In the genomic region with DNA sequence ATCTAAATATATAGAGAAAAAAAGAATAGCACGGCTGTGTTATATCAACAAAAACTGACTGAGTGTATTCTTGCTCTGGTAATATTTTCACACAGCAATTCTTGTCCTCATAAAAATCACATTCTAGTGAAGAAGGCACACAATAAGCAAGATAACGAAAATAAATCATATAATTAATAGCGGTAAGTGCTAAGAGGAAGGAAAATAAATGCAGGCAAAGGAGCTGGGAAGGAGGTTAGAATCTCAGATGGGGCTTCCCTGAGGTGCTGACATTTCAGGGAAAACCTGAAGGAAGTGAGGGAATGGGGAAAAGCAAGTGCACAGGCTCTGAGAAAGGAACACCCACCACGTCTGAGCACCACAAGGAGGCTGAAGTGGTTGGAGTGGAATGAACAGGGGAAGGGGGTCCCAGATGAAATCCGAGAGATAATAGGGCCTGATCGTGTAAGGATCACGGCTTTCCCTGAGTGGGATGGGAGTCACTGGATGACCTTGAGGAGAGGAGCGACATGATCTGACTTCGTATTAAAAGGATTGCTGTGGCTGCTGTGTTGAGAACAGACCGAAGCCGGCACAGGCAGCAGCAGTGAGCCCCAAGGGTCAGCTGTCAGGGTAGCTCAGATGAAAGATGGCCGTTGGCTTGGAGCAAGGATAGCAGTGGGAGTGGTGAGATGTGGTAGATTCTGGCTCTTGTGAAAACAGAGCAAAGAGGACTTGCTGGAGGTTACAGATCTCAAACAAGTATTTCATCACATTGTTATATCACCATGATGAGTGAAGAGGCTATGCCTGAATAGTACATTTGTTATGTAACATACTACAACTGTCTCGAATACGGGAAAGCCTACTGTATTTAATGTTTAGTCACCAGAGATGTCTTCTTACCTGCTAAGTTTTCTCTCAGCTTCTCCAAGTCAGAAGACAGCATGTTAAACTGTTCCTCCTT, we compare ENCODE assay signal across 1 cellular context.
TF ChIP-seq lines count a peak whose summit lies in the region.

No MANE protein-coding gene starts in this region.

TF ChIP-seq in K562, 482 proteins besides CTCF, POLR2A, EP300 and RAD21 (continued from another document and continues in another):
- TF ChIP-seq, protein P1, sequence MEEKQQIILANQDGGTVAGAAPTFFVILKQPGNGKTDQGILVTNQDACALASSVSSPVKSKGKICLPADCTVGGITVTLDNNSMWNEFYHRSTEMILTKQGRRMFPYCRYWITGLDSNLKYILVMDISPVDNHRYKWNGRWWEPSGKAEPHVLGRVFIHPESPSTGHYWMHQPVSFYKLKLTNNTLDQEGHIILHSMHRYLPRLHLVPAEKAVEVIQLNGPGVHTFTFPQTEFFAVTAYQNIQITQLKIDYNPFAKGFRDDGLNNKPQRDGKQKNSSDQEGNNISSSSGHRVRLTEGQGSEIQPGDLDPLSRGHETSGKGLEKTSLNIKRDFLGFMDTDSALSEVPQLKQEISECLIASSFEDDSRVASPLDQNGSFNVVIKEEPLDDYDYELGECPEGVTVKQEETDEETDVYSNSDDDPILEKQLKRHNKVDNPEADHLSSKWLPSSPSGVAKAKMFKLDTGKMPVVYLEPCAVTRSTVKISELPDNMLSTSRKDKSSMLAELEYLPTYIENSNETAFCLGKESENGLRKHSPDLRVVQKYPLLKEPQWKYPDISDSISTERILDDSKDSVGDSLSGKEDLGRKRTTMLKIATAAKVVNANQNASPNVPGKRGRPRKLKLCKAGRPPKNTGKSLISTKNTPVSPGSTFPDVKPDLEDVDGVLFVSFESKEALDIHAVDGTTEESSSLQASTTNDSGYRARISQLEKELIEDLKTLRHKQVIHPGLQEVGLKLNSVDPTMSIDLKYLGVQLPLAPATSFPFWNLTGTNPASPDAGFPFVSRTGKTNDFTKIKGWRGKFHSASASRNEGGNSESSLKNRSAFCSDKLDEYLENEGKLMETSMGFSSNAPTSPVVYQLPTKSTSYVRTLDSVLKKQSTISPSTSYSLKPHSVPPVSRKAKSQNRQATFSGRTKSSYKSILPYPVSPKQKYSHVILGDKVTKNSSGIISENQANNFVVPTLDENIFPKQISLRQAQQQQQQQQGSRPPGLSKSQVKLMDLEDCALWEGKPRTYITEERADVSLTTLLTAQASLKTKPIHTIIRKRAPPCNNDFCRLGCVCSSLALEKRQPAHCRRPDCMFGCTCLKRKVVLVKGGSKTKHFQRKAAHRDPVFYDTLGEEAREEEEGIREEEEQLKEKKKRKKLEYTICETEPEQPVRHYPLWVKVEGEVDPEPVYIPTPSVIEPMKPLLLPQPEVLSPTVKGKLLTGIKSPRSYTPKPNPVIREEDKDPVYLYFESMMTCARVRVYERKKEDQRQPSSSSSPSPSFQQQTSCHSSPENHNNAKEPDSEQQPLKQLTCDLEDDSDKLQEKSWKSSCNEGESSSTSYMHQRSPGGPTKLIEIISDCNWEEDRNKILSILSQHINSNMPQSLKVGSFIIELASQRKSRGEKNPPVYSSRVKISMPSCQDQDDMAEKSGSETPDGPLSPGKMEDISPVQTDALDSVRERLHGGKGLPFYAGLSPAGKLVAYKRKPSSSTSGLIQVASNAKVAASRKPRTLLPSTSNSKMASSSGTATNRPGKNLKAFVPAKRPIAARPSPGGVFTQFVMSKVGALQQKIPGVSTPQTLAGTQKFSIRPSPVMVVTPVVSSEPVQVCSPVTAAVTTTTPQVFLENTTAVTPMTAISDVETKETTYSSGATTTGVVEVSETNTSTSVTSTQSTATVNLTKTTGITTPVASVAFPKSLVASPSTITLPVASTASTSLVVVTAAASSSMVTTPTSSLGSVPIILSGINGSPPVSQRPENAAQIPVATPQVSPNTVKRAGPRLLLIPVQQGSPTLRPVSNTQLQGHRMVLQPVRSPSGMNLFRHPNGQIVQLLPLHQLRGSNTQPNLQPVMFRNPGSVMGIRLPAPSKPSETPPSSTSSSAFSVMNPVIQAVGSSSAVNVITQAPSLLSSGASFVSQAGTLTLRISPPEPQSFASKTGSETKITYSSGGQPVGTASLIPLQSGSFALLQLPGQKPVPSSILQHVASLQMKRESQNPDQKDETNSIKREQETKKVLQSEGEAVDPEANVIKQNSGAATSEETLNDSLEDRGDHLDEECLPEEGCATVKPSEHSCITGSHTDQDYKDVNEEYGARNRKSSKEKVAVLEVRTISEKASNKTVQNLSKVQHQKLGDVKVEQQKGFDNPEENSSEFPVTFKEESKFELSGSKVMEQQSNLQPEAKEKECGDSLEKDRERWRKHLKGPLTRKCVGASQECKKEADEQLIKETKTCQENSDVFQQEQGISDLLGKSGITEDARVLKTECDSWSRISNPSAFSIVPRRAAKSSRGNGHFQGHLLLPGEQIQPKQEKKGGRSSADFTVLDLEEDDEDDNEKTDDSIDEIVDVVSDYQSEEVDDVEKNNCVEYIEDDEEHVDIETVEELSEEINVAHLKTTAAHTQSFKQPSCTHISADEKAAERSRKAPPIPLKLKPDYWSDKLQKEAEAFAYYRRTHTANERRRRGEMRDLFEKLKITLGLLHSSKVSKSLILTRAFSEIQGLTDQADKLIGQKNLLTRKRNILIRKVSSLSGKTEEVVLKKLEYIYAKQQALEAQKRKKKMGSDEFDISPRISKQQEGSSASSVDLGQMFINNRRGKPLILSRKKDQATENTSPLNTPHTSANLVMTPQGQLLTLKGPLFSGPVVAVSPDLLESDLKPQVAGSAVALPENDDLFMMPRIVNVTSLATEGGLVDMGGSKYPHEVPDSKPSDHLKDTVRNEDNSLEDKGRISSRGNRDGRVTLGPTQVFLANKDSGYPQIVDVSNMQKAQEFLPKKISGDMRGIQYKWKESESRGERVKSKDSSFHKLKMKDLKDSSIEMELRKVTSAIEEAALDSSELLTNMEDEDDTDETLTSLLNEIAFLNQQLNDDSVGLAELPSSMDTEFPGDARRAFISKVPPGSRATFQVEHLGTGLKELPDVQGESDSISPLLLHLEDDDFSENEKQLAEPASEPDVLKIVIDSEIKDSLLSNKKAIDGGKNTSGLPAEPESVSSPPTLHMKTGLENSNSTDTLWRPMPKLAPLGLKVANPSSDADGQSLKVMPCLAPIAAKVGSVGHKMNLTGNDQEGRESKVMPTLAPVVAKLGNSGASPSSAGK (IDR thresholded peaks at IDR 0.05) = peak; percentile 42; the same call in 1 of the 2 replicates
- TF ChIP-seq, protein P2, sequence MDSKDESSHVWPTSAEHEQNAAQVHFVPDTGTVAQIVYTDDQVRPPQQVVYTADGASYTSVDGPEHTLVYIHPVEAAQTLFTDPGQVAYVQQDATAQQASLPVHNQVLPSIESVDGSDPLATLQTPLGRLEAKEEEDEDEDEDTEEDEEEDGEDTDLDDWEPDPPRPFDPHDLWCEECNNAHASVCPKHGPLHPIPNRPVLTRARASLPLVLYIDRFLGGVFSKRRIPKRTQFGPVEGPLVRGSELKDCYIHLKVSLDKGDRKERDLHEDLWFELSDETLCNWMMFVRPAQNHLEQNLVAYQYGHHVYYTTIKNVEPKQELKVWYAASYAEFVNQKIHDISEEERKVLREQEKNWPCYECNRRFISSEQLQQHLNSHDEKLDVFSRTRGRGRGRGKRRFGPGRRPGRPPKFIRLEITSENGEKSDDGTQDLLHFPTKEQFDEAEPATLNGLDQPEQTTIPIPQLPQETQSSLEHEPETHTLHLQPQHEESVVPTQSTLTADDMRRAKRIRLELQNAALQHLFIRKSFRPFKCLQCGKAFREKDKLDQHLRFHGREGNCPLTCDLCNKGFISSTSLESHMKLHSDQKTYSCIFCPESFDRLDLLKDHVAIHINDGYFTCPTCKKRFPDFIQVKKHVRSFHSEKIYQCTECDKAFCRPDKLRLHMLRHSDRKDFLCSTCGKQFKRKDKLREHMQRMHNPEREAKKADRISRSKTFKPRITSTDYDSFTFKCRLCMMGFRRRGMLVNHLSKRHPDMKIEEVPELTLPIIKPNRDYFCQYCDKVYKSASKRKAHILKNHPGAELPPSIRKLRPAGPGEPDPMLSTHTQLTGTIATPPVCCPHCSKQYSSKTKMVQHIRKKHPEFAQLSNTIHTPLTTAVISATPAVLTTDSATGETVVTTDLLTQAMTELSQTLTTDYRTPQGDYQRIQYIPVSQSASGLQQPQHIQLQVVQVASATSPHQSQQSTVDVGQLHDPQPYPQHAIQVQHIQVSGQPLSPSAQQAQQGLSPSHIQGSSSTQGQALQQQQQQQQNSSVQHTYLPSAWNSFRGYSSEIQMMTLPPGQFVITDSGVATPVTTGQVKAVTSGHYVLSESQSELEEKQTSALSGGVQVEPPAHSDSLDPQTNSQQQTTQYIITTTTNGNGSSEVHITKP (IDR thresholded peaks at IDR 0.05; ENCODE audit: partially characterized antibody) = no peak
- peak; percentile 25; the same call in 1 of the 2 replicates for TF ChIP-seq SMAD3 (CRISPR knock-in tag; conservative IDR thresholded peaks at IDR 0.05)
- TF ChIP-seq, protein P3, sequence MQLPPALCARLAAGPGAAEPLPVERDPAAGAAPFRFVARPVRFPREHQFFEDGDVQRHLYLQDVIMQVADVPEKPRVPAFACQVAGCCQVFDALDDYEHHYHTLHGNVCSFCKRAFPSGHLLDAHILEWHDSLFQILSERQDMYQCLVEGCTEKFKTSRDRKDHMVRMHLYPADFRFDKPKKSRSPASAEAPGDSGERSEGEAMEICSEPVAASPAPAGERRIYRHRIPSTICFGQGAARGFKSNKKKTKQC (CRISPR knock-in tag; IDR thresholded peaks at IDR 0.05) = 0 out of 2 replicates have a peak, but pooled peaks have one; percentile 31
- peak; percentile 73 for TF ChIP-seq TCF3 (CRISPR knock-in tag; IDR thresholded peaks at IDR 0.05)
- TF ChIP-seq, protein P4, sequence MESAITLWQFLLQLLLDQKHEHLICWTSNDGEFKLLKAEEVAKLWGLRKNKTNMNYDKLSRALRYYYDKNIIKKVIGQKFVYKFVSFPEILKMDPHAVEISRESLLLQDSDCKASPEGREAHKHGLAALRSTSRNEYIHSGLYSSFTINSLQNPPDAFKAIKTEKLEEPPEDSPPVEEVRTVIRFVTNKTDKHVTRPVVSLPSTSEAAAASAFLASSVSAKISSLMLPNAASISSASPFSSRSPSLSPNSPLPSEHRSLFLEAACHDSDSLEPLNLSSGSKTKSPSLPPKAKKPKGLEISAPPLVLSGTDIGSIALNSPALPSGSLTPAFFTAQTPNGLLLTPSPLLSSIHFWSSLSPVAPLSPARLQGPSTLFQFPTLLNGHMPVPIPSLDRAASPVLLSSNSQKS (CRISPR knock-in tag; IDR thresholded peaks at IDR 0.05) = no peak
- TF ChIP-seq GABPB1 (CRISPR knock-in tag; IDR thresholded peaks at IDR 0.05) = peak; percentile 53
- TF ChIP-seq, protein P5, sequence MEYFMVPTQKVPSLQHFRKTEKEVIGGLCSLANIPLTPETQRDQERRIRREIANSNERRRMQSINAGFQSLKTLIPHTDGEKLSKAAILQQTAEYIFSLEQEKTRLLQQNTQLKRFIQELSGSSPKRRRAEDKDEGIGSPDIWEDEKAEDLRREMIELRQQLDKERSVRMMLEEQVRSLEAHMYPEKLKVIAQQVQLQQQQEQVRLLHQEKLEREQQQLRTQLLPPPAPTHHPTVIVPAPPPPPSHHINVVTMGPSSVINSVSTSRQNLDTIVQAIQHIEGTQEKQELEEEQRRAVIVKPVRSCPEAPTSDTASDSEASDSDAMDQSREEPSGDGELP (CRISPR knock-in tag; IDR thresholded peaks at IDR 0.05; ENCODE audit: borderline replicate concordance) = peak; percentile 91; the same call in 1 of the 2 replicates
- peak; percentile 48; the same call in 1 of the 2 replicates for TF ChIP-seq NFXL1 (CRISPR knock-in tag; IDR thresholded peaks at IDR 0.05)
- no peak for TF ChIP-seq POLR2G (IDR thresholded peaks at IDR 0.05; ENCODE audit: low read depth, low read length)
- TF ChIP-seq CTBP1 (IDR thresholded peaks at IDR 0.05; ENCODE audit: borderline replicate concordance) = peak; percentile 68; the same call in 1 of the 2 replicates
- TF ChIP-seq FOXK1 (CRISPR knock-in tag; IDR thresholded peaks at IDR 0.05; ENCODE audit: borderline replicate concordance) = no peak
- no peak for TF ChIP-seq ZNF41 (CRISPR knock-in tag; conservative IDR thresholded peaks at IDR 0.05)
- peak; percentile 79; the same call in 1 of the 2 replicates for TF ChIP-seq ZSCAN32 (CRISPR knock-in tag; IDR thresholded peaks at IDR 0.05)
- no peak for TF ChIP-seq PHF8 (IDR thresholded peaks at IDR 0.05; ENCODE audit: borderline replicate concordance, low read length)
- TF ChIP-seq, protein P6, sequence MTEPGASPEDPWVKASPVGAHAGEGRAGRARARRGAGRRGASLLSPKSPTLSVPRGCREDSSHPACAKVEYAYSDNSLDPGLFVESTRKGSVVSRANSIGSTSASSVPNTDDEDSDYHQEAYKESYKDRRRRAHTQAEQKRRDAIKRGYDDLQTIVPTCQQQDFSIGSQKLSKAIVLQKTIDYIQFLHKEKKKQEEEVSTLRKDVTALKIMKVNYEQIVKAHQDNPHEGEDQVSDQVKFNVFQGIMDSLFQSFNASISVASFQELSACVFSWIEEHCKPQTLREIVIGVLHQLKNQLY (CRISPR knock-in tag; conservative IDR thresholded peaks at IDR 0.05) = no peak
- peak; percentile 55 for TF ChIP-seq ZEB2 (IDR thresholded peaks at IDR 0.05)
- TF ChIP-seq, protein P7, sequence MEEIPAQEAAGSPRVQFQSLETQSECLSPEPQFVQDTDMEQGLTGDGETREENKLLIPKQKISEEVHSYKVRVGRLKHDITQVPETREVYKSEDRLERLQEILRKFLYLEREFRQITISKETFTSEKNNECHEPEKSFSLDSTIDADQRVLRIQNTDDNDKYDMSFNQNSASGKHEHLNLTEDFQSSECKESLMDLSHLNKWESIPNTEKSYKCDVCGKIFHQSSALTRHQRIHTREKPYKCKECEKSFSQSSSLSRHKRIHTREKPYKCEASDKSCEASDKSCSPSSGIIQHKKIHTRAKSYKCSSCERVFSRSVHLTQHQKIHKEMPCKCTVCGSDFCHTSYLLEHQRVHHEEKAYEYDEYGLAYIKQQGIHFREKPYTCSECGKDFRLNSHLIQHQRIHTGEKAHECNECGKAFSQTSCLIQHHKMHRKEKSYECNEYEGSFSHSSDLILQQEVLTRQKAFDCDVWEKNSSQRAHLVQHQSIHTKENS (CRISPR knock-in tag; IDR thresholded peaks at IDR 0.05) = 0 out of 2 replicates have a peak, but pooled peaks have one; percentile 65
- peak; percentile 98 for TF ChIP-seq CEBPB (tag; IDR thresholded peaks at IDR 0.05)
- no peak for TF ChIP-seq RBM25 (IDR thresholded peaks at IDR 0.05; ENCODE audit: low read depth, low read length, severe bottlenecking)
- TF ChIP-seq SRSF3 (IDR thresholded peaks at IDR 0.05; ENCODE audit: insufficient read depth, low read length) = no peak
- TF ChIP-seq HDAC1 (IDR thresholded peaks at IDR 0.05) = no peak
- TF ChIP-seq ZNF766 (CRISPR knock-in tag; conservative IDR thresholded peaks at IDR 0.05) = peak; percentile 92
- 0 out of 2 replicates have a peak, but pooled peaks have one; percentile 47 for TF ChIP-seq GATA2 (CRISPR knock-in tag; IDR thresholded peaks at IDR 0.05)
- TF ChIP-seq ZNF146 (CRISPR knock-in tag; IDR thresholded peaks at IDR 0.05; ENCODE audit: unreplicated experiment) = no peak
- TF ChIP-seq, protein P8, sequence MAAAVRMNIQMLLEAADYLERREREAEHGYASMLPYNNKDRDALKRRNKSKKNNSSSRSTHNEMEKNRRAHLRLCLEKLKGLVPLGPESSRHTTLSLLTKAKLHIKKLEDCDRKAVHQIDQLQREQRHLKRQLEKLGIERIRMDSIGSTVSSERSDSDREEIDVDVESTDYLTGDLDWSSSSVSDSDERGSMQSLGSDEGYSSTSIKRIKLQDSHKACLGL (CRISPR knock-in tag; IDR thresholded peaks at IDR 0.05; ENCODE audit: borderline replicate concordance, poor library complexity, severe bottlenecking) = no peak
- TF ChIP-seq MAZ (CRISPR knock-in tag; conservative IDR thresholded peaks at IDR 0.05 in 1 of 2, IDR thresholded peaks at IDR 0.05 in 1 of 2) = peak; percentile 15 to 48; a peak in 1 of 4 replicates
- TF ChIP-seq MECOM (CRISPR knock-in tag; IDR thresholded peaks at IDR 0.05) = peak; percentile 48; the same call in 1 of the 2 replicates
- TF ChIP-seq HIVEP1 (CRISPR knock-in tag; IDR thresholded peaks at IDR 0.05) = 0 out of 2 replicates have a peak, but pooled peaks have one; percentile 72
- peak; percentile 5; the same call in 1 of the 2 replicates for TF ChIP-seq ZNF354B (CRISPR knock-in tag; IDR thresholded peaks at IDR 0.05)
- TF ChIP-seq ZBTB7A (IDR thresholded peaks at IDR 0.05; ENCODE audit: borderline replicate concordance, control insufficient read depth, low read depth, low read length) = 0 out of 2 replicates have a peak, but pooled peaks have one; percentile 31
- no peak for TF ChIP-seq CAMTA2 (CRISPR knock-in tag; conservative IDR thresholded peaks at IDR 0.05)
